22 cellular contexts compared by ENCODE assay signal in genomic region chr14:101599234-101599885, GRCh38. TPM values are rescaled to one million over a fixed set of nuclear protein-coding genes. Genes with fewer than 3 reads are reported as not detected.
DNase-seq lines count a peak whose midpoint lies in the region; TF ChIP-seq lines count a peak whose summit lies in the region.
"Had no signal": no experiment of that assay in that cellular context is flagged by ENCODE, and none has a peak within 500 bp of the region (broad histone marks: within the 10 kb centered on the region; RNA-seq: fewer than 3 reads in every experiment).

No MANE protein-coding gene starts in this region.

- H3K9me3 Mint-ChIP-seq in osteocyte (ENCODE audit: unreplicated experiment) = peaks cover 13% of the 10 kb centered on the region

- TF ChIP-seq CTCF in coronary artery (IDR thresholded peaks at IDR 0.05) (no peak), osteocyte (IDR thresholded peaks at IDR 0.05) (no peak), WERI-Rb-1 (IDR thresholded peaks at IDR 0.05; ENCODE audit: low read depth, low read length) (no peak)

- no peaks in the 10 kb centered on the region for H3K4me1 Mint-ChIP-seq in osteocyte (ENCODE audit: unreplicated experiment)

- no peaks in the 10 kb centered on the region for H3K27me3 Mint-ChIP-seq in osteocyte (ENCODE audit: unreplicated experiment)

- no peak overlapping the region for H3K4me3 Mint-ChIP-seq in osteocyte (ENCODE audit: unreplicated experiment)

- no peak overlapping the region for H3K27ac Mint-ChIP-seq in osteocyte (ENCODE audit: unreplicated experiment)

- H3K36me3 Mint-ChIP-seq in osteocyte (ENCODE audit: unreplicated experiment) = no peaks in the 10 kb centered on the region
- H3K36me3 Mint-ChIP-seq: CD4-positive, CD25-positive, alpha-beta regulatory T cell had no signal

- peak overlapping the region in 9 of 11 experiments; percentile 84 to 96 (median 90); a peak in 17 of 22 replicates for H3K4me2 ChIP-seq in BLaER1 treated with 17β-estradiol and CSF1 and Interleukin-3, amounts not matched to agents 10 nM and 100 nM

- no peaks in the 10 kb centered on the region for H4K20me1 ChIP-seq in BLaER1 treated with 17β-estradiol and CSF1 and Interleukin-3, amounts not matched to agents 10 nM and 100 nM

- peak; percentile 30 for DNase-seq in activated effector memory CD4-positive, alpha-beta T cell treated with anti-CD3 and anti-CD28 coated beads, Interleukin-2, amount 50 U/mL, for 16 hours
- no peak for DNase-seq in activated effector memory CD4-positive, alpha-beta T cell treated with Interleukin-2 at 50 U/mL for 16 hours
- DNase-seq in coronary artery (ENCODE audit: low spot score) (peak; percentile 45), osteocyte (ENCODE audit: extremely low spot score, unreplicated experiment) (peak; percentile 62), WERI-Rb-1 (no peak)
- no peak for DNase-seq in effector memory CD4-positive, alpha-beta T cell
- no peak for DNase-seq in activated naive CD4-positive, alpha-beta T cell treated with Interleukin-2 at 50 U/mL for 16 hours
- DNase-seq: ACHN; AML-193; CD4-positive, CD25-positive, alpha-beta regulatory T cell; COR-L47; DMS 273 treated with DMSO at 0.1 percent for 48 hours; KG1; NCI-H1105 treated with DMSO at 0.1 percent for 48 hours; NCI-H1694 treated with DMSO at 0.1 percent for 48 hours; NCI-H510A; NCI-H748 treated with DMSO at 0.1 percent for 48 hours; NK-92 treated with Interleukin-12 subunit alpha and Interleukin-12 subunit beta, amount 100 ng/mL, for 24 hours; SHP77 had no signal

- peak overlapping the region in 4 of 11 experiments; percentile 90 to 96 (median 96); a peak in 6 of 22 replicates for H3K27ac ChIP-seq in BLaER1 treated with 17β-estradiol and CSF1 and Interleukin-3, amounts not matched to agents 10 nM and 100 nM
- no peak overlapping the region for H3K27ac ChIP-seq in coronary artery
- no peak overlapping the region for H3K27ac ChIP-seq in WERI-Rb-1
- no peak overlapping the region for H3K27ac ChIP-seq in effector memory CD4-positive, alpha-beta T cell (ENCODE audit: insufficient read depth, low read length, poor library complexity, severe bottlenecking)

- no peak overlapping the region for H3K4me3 ChIP-seq in BLaER1 treated with 17β-estradiol and CSF1 and Interleukin-3, amounts not matched to agents 10 nM and 100 nM
- H3K4me3 ChIP-seq in coronary artery (no peak overlapping the region), WERI-Rb-1 (ENCODE audit: low read depth, low read length) (no peak overlapping the region)
- no peak overlapping the region for H3K4me3 ChIP-seq in effector memory CD4-positive, alpha-beta T cell (ENCODE audit: insufficient read depth, low read depth, low read length, poor library complexity, severe bottlenecking)
- H3K4me3 ChIP-seq: HAP-1 had no signal

- no peaks in the 10 kb centered on the region for H3K36me3 ChIP-seq in BLaER1 treated with 17β-estradiol and CSF1 and Interleukin-3, amounts not matched to agents 10 nM and 100 nM
- no peaks in the 10 kb centered on the region for H3K36me3 ChIP-seq in WERI-Rb-1
- H3K36me3 ChIP-seq in effector memory CD4-positive, alpha-beta T cell (ENCODE audit: control insufficient read depth, insufficient read depth, low read length) = no peaks in the 10 kb centered on the region
- H3K36me3 ChIP-seq: HAP-1 had no signal

- peaks cover 23 to 61% (median 50%) of the 10 kb centered on the region in 10 experiments for H3K4me1 ChIP-seq in BLaER1 treated with 17β-estradiol and CSF1 and Interleukin-3, amounts not matched to agents 10 nM and 100 nM
- H3K4me1 ChIP-seq in effector memory CD4-positive, alpha-beta T cell (ENCODE audit: control insufficient read depth, insufficient read depth, low read length, poor library complexity, severe bottlenecking) = peaks cover 16% of the 10 kb centered on the region
- H3K4me1 ChIP-seq: HAP-1 had no signal

- no peaks in the 10 kb centered on the region for H3K27me3 ChIP-seq in BLaER1 treated with 17β-estradiol and CSF1 and Interleukin-3, amounts not matched to agents 10 nM and 100 nM
- H3K27me3 ChIP-seq in WERI-Rb-1 (ENCODE audit: insufficient read depth, low read depth, severe bottlenecking) = peaks cover 85% of the 10 kb centered on the region
- no peaks in the 10 kb centered on the region for H3K27me3 ChIP-seq in effector memory CD4-positive, alpha-beta T cell (replicated peaks; ENCODE audit: control insufficient read depth, insufficient read depth, low read length, poor library complexity, severe bottlenecking)

- no peak overlapping the region for H3K9ac ChIP-seq in BLaER1 treated with 17β-estradiol and CSF1 and Interleukin-3, amounts not matched to agents 10 nM and 100 nM

- H3K9me3 ChIP-seq in BLaER1 treated with 17β-estradiol and CSF1 and Interleukin-3, amounts not matched to agents 10 nM and 100 nM (replicated peaks in 1 of 11) = peaks cover 0 to 31% (median 14%) of the 10 kb centered on the region in 11 experiments; a peak in 15 of 22 replicates
- H3K9me3 ChIP-seq in WERI-Rb-1 (ENCODE audit: severe bottlenecking) = peaks cover 26% of the 10 kb centered on the region
- no peaks in the 10 kb centered on the region for H3K9me3 ChIP-seq in effector memory CD4-positive, alpha-beta T cell (ENCODE audit: control insufficient read depth, low read length)
- H3K9me3 ChIP-seq: HAP-1 had no signal

RNA-seq across cellular contexts. Expression of gene DIO3, which starts 38.1 kb away (rescaled TPM):
- 0.34 and 0.43 TPM in 2 replicates for total RNA-seq in osteocyte
- total RNA-seq: CD4-positive, CD25-positive, alpha-beta regulatory T cell; OCI-LY7 had no signal

Comparison
In these comparisons a context has a peak if more than half of its experiments do, and no peak if none do; other contexts are left out.
1. DNase-seq: peak in activated effector memory CD4-positive, alpha-beta T cell treated with anti-CD3 and anti-CD28 coated beads, Interleukin-2, amount 50 U/mL, for 16 hours (single experiment), coronary artery (single experiment) and osteocyte (single experiment); none in activated effector memory CD4-positive, alpha-beta T cell treated with Interleukin-2 at 50 U/mL for 16 hours (single experiment), WERI-Rb-1 (single experiment), effector memory CD4-positive, alpha-beta T cell (0 of 3) and activated naive CD4-positive, alpha-beta T cell treated with Interleukin-2 at 50 U/mL for 16 hours (single experiment).